Comparison of ENCODE assay signal across 28 cellular contexts in genomic region chr15:57767526-57767925, GRCh38.
"Had no signal": no experiment of that assay in that cellular context is flagged by ENCODE, and none has a peak within 500 bp of the region (broad histone marks: within the 10 kb centered on the region; RNA-seq: fewer than 3 reads in every experiment).

No MANE protein-coding gene starts in this region.

- H3K36me3 ChIP-seq: cardiac muscle cell, SJSA1 had no signal

- H3K4me3 ChIP-seq: cardiac muscle cell, SJSA1 had no signal

- H3K36me3 Mint-ChIP-seq: brain had no signal

- FAIRE-seq: astrocyte, RCC 7860, TTC549 had no signal

- H3K4me3 Mint-ChIP-seq: activated B cell treated with CpG ODN at 0.5 μM for 24 hours; activated CD4-positive, alpha-beta memory T cell treated with anti-CD3 and anti-CD28 coated beads, Interleukin-2, amount 10 ng/mL, durations not matched to agents 7 days and 5 days; activated CD4-positive, alpha-beta T cell treated with anti-CD3 and anti-CD28 coated beads, Interleukin-2, amount 10 ng/mL, durations not matched to agents 24 days and 14 days; activated naive CD4-positive, alpha-beta T cell treated with anti-CD3 and anti-CD28 coated beads for 36 hours; activated naive CD8-positive, alpha-beta T cell; activated T-helper 17 cell treated with anti-CD3 and anti-CD28 coated beads, Interleukin-2, amount 50 U/mL, for 72 hours; brain; T-helper 1 cell treated with Interleukin-12 subunit alpha and Interleukin-12 subunit beta and Interleukin-4 antibody, amounts not matched to agents 30 μg/mL and 1 μg/mL, for 36 hours had no signal

- ATAC-seq: activated T-helper 17 cell treated with anti-CD3 and anti-CD28 coated beads, Interleukin-2, amount 50 U/mL, for 72 hours; PC-3; SK-N-SH treated with all-trans-retinoic acid at 6 μM for 48 hours had no signal

- H3K9me3 ChIP-seq: SJSA1 had no signal

- DNase-seq: activated B cell treated with CpG ODN at 0.5 μM for 24 hours; activated CD4-positive, alpha-beta memory T cell treated with anti-CD3 and anti-CD28 coated beads, Interleukin-2, amount 10 ng/mL, durations not matched to agents 7 days and 5 days; activated CD4-positive, alpha-beta T cell treated with anti-CD3 and anti-CD28 coated beads for 1 hour; activated CD4-positive, alpha-beta T cell treated with anti-CD3 and anti-CD28 coated beads, Interleukin-2, amount 10 ng/mL, durations not matched to agents 24 days and 14 days; activated gamma-delta T cell; activated naive CD4-positive, alpha-beta T cell treated with anti-CD3 and anti-CD28 coated beads for 36 hours; activated T-cell treated with anti-CD3 and anti-CD28 coated beads for 4 hours; activated T-cell treated with anti-CD3 and anti-CD28 coated beads, Interleukin-2, amount 50 U/mL, for 48 hours; amygdala; Karpas-422; NCI-H1048; NCI-H146; NCI-H187 treated with DMSO at 0.1 percent for 48 hours; NCI-H2081 treated with DMSO at 0.1 percent for 48 hours; NCI-H446; PC-3; SHP77; T-helper 9 cell had no signal

- H3K9me3 Mint-ChIP-seq: activated B cell treated with CpG ODN at 0.5 μM for 24 hours; activated CD4-positive, alpha-beta memory T cell treated with anti-CD3 and anti-CD28 coated beads, Interleukin-2, amount 10 ng/mL, durations not matched to agents 7 days and 5 days; activated naive CD4-positive, alpha-beta T cell treated with anti-CD3 and anti-CD28 coated beads for 36 hours; activated T-helper 17 cell treated with anti-CD3 and anti-CD28 coated beads, Interleukin-2, amount 50 U/mL, for 72 hours; T-helper 1 cell treated with Interleukin-12 subunit alpha and Interleukin-12 subunit beta and Interleukin-4 antibody, amounts not matched to agents 30 μg/mL and 1 μg/mL, for 36 hours had no signal

- H3K27ac ChIP-seq: cardiac muscle cell, SJSA1 had no signal

- H3K4me1 Mint-ChIP-seq: activated B cell treated with CpG ODN at 0.5 μM for 24 hours; activated T-helper 17 cell treated with anti-CD3 and anti-CD28 coated beads, Interleukin-2, amount 50 U/mL, for 72 hours; brain had no signal

- H3K27ac Mint-ChIP-seq: activated B cell treated with CpG ODN at 0.5 μM for 24 hours; activated CD4-positive, alpha-beta memory T cell treated with anti-CD3 and anti-CD28 coated beads, Interleukin-2, amount 10 ng/mL, durations not matched to agents 7 days and 5 days; activated CD4-positive, alpha-beta T cell treated with anti-CD3 and anti-CD28 coated beads, Interleukin-2, amount 10 ng/mL, durations not matched to agents 24 days and 14 days; activated naive CD4-positive, alpha-beta T cell treated with anti-CD3 and anti-CD28 coated beads for 36 hours; activated naive CD8-positive, alpha-beta T cell; activated T-helper 17 cell treated with anti-CD3 and anti-CD28 coated beads, Interleukin-2, amount 50 U/mL, for 72 hours; brain; T-helper 1 cell treated with Interleukin-12 subunit alpha and Interleukin-12 subunit beta and Interleukin-4 antibody, amounts not matched to agents 30 μg/mL and 1 μg/mL, for 36 hours had no signal

- H3K27me3 Mint-ChIP-seq: activated naive CD8-positive, alpha-beta T cell; activated T-helper 17 cell treated with anti-CD3 and anti-CD28 coated beads, Interleukin-2, amount 50 U/mL, for 72 hours; brain had no signal

- H3K27me3 ChIP-seq: cardiac muscle cell, SJSA1 had no signal
